Comparison of ENCODE assay signal across 1 cellular context in the genomic region with DNA sequence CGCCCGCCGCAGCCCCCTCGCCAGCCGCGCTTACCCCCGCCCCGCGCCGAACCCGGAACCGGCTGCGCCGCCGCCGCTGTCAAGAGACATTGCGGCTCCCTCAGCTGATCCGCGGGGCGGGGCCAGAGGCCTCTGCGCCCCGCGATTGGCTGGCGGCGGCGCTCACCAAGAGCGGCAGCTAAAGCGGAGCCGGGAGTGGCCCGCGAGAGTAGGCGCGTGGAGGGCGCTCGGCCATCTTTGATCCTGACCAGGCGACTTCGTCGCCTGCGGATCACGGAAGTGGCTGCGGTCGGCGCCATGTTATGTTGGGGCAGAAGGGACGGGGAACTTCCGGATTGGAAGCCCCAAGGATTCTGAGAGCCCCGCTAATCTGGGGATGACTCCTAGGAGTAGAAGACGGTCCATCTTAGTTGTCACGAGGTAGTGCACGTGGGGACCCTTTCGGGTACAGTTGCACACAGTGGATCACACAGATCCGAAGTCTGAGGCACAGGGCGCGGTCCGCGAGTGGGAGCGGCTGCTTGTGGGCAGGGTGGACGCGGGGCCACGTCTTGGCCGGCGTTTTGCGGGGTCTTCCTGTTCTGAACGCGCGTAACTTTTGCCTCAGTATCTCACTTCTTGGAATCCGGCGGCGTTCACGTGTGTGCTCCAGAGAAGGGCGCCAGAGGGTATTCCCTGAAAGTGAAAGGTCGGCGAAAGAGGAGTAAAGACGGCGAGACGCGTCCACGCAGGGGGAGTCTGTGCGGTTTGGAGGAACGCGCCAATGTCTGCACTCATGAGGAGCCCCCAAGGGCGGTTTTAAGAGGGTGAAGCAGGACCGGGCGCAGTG.
TF ChIP-seq lines count a peak whose summit lies in the region.

A gene with protein sequence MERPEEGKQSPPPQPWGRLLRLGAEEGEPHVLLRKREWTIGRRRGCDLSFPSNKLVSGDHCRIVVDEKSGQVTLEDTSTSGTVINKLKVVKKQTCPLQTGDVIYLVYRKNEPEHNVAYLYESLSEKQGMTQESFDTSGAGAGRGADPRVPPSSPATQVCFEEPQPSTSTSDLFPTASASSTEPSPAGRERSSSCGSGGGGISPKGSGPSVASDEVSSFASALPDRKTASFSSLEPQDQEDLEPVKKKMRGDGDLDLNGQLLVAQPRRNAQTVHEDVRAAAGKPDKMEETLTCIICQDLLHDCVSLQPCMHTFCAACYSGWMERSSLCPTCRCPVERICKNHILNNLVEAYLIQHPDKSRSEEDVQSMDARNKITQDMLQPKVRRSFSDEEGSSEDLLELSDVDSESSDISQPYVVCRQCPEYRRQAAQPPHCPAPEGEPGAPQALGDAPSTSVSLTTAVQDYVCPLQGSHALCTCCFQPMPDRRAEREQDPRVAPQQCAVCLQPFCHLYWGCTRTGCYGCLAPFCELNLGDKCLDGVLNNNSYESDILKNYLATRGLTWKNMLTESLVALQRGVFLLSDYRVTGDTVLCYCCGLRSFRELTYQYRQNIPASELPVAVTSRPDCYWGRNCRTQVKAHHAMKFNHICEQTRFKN (minus strand): TSS at position 93 of the 829 bp plus-strand sequence. CDS start 277 bp downstream, outside the sequence.

TF ChIP-seq in HepG2, 621 proteins besides CTCF, POLR2A, EP300 and RAD21 (continued from another document and continues in another):
- TF ChIP-seq, protein P1, sequence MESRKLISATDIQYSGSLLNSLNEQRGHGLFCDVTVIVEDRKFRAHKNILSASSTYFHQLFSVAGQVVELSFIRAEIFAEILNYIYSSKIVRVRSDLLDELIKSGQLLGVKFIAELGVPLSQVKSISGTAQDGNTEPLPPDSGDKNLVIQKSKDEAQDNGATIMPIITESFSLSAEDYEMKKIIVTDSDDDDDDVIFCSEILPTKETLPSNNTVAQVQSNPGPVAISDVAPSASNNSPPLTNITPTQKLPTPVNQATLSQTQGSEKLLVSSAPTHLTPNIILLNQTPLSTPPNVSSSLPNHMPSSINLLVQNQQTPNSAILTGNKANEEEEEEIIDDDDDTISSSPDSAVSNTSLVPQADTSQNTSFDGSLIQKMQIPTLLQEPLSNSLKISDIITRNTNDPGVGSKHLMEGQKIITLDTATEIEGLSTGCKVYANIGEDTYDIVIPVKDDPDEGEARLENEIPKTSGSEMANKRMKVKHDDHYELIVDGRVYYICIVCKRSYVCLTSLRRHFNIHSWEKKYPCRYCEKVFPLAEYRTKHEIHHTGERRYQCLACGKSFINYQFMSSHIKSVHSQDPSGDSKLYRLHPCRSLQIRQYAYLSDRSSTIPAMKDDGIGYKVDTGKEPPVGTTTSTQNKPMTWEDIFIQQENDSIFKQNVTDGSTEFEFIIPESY (CRISPR knock-in tag; IDR thresholded peaks at IDR 0.05) = 0 out of 2 replicates have a peak, but pooled peaks have one; percentile 15
- no peak for TF ChIP-seq ZNF12 (CRISPR knock-in tag; IDR thresholded peaks at IDR 0.05)
- TF ChIP-seq RFX3 (CRISPR knock-in tag; IDR thresholded peaks at IDR 0.05) = no peak
- TF ChIP-seq, protein P2, sequence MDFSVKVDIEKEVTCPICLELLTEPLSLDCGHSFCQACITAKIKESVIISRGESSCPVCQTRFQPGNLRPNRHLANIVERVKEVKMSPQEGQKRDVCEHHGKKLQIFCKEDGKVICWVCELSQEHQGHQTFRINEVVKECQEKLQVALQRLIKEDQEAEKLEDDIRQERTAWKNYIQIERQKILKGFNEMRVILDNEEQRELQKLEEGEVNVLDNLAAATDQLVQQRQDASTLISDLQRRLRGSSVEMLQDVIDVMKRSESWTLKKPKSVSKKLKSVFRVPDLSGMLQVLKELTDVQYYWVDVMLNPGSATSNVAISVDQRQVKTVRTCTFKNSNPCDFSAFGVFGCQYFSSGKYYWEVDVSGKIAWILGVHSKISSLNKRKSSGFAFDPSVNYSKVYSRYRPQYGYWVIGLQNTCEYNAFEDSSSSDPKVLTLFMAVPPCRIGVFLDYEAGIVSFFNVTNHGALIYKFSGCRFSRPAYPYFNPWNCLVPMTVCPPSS (IDR thresholded peaks at IDR 0.05) = no peak
- TF ChIP-seq U2AF1 (optimal IDR thresholded peaks at IDR 0.05; ENCODE audit: low read depth, low read length) = no peak
- TF ChIP-seq SOX5 (CRISPR knock-in tag; IDR thresholded peaks at IDR 0.05; ENCODE audit: borderline replicate concordance) = no peak
- TF ChIP-seq, protein P3, sequence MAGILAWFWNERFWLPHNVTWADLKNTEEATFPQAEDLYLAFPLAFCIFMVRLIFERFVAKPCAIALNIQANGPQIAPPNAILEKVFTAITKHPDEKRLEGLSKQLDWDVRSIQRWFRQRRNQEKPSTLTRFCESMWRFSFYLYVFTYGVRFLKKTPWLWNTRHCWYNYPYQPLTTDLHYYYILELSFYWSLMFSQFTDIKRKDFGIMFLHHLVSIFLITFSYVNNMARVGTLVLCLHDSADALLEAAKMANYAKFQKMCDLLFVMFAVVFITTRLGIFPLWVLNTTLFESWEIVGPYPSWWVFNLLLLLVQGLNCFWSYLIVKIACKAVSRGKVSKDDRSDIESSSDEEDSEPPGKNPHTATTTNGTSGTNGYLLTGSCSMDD (CRISPR knock-in tag; IDR thresholded peaks at IDR 0.05) = no peak
- TF ChIP-seq, protein P4, sequence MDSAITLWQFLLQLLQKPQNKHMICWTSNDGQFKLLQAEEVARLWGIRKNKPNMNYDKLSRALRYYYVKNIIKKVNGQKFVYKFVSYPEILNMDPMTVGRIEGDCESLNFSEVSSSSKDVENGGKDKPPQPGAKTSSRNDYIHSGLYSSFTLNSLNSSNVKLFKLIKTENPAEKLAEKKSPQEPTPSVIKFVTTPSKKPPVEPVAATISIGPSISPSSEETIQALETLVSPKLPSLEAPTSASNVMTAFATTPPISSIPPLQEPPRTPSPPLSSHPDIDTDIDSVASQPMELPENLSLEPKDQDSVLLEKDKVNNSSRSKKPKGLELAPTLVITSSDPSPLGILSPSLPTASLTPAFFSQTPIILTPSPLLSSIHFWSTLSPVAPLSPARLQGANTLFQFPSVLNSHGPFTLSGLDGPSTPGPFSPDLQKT (CRISPR knock-in tag; IDR thresholded peaks at IDR 0.05; ENCODE audit: borderline replicate concordance) = no peak
- TF ChIP-seq HDAC1 (CRISPR knock-in tag; IDR thresholded peaks at IDR 0.05) = peak; percentile 88
- TF ChIP-seq ATM (IDR thresholded peaks at IDR 0.05; ENCODE audit: borderline replicate concordance) = no peak
- peak; percentile 77 for TF ChIP-seq ZNF143 (CRISPR knock-in tag; IDR thresholded peaks at IDR 0.05)
- 0 out of 2 replicates have a peak, but pooled peaks have one; percentile 41 for TF ChIP-seq ZNF879 (CRISPR knock-in tag; IDR thresholded peaks at IDR 0.05)
- TF ChIP-seq GZF1 (CRISPR knock-in tag; IDR thresholded peaks at IDR 0.05) = no peak
- TF ChIP-seq FIP1L1 (IDR thresholded peaks at IDR 0.05; ENCODE audit: borderline replicate concordance, insufficient read depth, low read depth, low read length) = no peak
- TF ChIP-seq IRF2 (CRISPR knock-in tag; IDR thresholded peaks at IDR 0.05) = peak; percentile 62; the same call in 1 of the 2 replicates
- TF ChIP-seq ZNF572 (CRISPR knock-in tag; IDR thresholded peaks at IDR 0.05) = no peak
- TF ChIP-seq, protein P5, sequence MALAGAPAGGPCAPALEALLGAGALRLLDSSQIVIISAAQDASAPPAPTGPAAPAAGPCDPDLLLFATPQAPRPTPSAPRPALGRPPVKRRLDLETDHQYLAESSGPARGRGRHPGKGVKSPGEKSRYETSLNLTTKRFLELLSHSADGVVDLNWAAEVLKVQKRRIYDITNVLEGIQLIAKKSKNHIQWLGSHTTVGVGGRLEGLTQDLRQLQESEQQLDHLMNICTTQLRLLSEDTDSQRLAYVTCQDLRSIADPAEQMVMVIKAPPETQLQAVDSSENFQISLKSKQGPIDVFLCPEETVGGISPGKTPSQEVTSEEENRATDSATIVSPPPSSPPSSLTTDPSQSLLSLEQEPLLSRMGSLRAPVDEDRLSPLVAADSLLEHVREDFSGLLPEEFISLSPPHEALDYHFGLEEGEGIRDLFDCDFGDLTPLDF (CRISPR knock-in tag; IDR thresholded peaks at IDR 0.05) = peak; percentile 79
- TF ChIP-seq ZNF296 (CRISPR knock-in tag; conservative IDR thresholded peaks at IDR 0.05) = no peak
- TF ChIP-seq, protein P6, sequence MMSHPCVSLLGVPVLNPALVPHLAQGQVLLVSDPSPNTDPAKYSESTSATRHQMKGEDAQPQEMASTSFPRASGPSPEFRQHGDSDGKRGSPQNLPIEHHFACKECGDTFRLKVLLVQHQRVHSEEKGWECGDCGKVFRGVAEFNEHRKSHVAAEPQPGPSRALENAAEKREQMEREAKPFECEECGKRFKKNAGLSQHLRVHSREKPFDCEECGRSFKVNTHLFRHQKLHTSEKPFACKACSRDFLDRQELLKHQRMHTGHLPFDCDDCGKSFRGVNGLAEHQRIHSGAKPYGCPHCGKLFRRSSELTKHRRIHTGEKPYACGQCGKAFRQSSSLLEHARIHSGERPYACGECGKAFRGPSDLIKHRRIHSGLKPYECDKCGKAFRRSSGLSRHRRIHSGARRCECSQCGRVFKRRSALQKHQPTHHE (CRISPR knock-in tag; IDR thresholded peaks at IDR 0.05; ENCODE audit: borderline replicate concordance) = peak; percentile 68; the same call in 1 of the 2 replicates
- TF ChIP-seq, protein P7, sequence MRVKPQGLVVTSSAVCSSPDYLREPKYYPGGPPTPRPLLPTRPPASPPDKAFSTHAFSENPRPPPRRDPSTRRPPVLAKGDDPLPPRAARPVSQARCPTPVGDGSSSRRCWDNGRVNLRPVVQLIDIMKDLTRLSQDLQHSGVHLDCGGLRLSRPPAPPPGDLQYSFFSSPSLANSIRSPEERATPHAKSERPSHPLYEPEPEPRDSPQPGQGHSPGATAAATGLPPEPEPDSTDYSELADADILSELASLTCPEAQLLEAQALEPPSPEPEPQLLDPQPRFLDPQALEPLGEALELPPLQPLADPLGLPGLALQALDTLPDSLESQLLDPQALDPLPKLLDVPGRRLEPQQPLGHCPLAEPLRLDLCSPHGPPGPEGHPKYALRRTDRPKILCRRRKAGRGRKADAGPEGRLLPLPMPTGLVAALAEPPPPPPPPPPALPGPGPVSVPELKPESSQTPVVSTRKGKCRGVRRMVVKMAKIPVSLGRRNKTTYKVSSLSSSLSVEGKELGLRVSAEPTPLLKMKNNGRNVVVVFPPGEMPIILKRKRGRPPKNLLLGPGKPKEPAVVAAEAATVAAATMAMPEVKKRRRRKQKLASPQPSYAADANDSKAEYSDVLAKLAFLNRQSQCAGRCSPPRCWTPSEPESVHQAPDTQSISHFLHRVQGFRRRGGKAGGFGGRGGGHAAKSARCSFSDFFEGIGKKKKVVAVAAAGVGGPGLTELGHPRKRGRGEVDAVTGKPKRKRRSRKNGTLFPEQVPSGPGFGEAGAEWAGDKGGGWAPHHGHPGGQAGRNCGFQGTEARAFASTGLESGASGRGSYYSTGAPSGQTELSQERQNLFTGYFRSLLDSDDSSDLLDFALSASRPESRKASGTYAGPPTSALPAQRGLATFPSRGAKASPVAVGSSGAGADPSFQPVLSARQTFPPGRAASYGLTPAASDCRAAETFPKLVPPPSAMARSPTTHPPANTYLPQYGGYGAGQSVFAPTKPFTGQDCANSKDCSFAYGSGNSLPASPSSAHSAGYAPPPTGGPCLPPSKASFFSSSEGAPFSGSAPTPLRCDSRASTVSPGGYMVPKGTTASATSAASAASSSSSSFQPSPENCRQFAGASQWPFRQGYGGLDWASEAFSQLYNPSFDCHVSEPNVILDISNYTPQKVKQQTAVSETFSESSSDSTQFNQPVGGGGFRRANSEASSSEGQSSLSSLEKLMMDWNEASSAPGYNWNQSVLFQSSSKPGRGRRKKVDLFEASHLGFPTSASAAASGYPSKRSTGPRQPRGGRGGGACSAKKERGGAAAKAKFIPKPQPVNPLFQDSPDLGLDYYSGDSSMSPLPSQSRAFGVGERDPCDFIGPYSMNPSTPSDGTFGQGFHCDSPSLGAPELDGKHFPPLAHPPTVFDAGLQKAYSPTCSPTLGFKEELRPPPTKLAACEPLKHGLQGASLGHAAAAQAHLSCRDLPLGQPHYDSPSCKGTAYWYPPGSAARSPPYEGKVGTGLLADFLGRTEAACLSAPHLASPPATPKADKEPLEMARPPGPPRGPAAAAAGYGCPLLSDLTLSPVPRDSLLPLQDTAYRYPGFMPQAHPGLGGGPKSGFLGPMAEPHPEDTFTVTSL (CRISPR knock-in tag; IDR thresholded peaks at IDR 0.05; ENCODE audit: borderline replicate concordance) = no peak
- TF ChIP-seq ZNF781 (CRISPR knock-in tag; IDR thresholded peaks at IDR 0.05; ENCODE audit: borderline replicate concordance, not compliant biosample characterization) = peak; percentile 53
- TF ChIP-seq, protein P8, sequence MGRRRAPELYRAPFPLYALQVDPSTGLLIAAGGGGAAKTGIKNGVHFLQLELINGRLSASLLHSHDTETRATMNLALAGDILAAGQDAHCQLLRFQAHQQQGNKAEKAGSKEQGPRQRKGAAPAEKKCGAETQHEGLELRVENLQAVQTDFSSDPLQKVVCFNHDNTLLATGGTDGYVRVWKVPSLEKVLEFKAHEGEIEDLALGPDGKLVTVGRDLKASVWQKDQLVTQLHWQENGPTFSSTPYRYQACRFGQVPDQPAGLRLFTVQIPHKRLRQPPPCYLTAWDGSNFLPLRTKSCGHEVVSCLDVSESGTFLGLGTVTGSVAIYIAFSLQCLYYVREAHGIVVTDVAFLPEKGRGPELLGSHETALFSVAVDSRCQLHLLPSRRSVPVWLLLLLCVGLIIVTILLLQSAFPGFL (CRISPR knock-in tag; IDR thresholded peaks at IDR 0.05) = no peak
- TF ChIP-seq, protein P9, sequence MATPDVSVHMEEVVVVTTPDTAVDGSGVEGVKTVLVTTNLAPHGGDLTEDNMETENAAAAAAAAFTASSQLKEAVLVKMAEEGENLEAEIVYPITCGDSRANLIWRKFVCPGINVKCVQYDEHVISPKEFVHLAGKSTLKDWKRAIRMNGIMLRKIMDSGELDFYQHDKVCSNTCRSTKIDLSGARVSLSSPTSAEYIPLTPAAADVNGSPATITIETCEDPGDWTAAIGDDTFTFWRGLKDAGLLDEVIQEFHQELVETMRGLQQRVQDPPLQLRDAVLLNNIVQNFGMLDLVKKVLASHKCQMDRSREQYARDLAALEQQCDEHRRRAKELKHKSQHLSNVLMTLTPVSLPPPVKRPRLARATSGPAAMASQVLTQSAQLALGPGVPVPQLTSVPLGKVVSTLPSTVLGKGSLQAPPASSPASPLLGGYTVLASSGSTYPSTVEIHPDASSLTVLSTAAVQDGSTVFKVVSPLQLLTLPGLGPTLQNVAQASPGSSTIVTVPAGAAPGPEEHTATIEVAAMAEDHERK (CRISPR knock-in tag; IDR thresholded peaks at IDR 0.05; ENCODE audit: low read depth) = peak; percentile 55; the same call in 1 of the 2 replicates
- TF ChIP-seq TP53 (CRISPR knock-in tag; conservative IDR thresholded peaks at IDR 0.05) = no peak
- peak; percentile 97 for TF ChIP-seq SAP130 (CRISPR knock-in tag; IDR thresholded peaks at IDR 0.05; ENCODE audit: low read depth)
- TF ChIP-seq ZNF235 (CRISPR knock-in tag; IDR thresholded peaks at IDR 0.05; ENCODE audit: borderline replicate concordance) = 0 out of 2 replicates have a peak, but pooled peaks have one; percentile 65
